ENCODE assay signal across 1 cellular context in the genomic region with DNA sequence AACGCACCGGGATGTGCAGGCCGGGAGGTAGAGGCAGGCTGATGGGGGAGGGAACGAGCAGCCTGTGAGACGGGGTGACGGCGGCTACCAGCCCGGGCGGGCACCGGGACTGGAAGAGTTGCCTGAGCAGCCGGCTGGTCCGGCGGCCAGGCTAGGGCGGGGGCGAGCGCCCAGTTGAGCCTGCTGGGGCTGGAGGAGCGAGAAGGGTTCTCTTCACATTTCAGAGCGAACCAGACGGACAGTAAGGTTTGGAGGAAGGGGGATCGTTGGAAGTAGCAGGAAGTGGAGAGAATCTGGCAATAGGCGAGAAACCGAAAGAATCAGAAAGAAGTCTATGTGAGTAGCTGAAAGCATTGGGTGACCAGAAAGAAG.
TF ChIP-seq lines count a peak whose summit lies in the region.

No MANE protein-coding gene starts in this region.

TF ChIP-seq in GM12878, 131 proteins besides CTCF, POLR2A, EP300 and RAD21:
- TF ChIP-seq GATAD2B (conservative IDR thresholded peaks at IDR 0.05; ENCODE audit: low read depth) (0 out of 2 replicates have a peak, but pooled peaks have one; percentile 4), TAF1 (IDR thresholded peaks at IDR 0.05; ENCODE audit: borderline replicate concordance, low read depth, low read length) (0 out of 2 replicates have a peak, but pooled peaks have one; percentile 8), EGR1 (IDR thresholded peaks at IDR 0.05; ENCODE audit: borderline replicate concordance in 1 of 2, low read depth in 2 of 2, low read length in 2 of 2) (0 out of 3 replicates have a peak, but pooled peaks of 1 of the 2 experiments have one; percentile 26)
TF ChIP-seq in GM12878: peak in this region for 3; not testable (repeated sequence) for 128.
